ENCODE assay signal across 9 cellular contexts in the genomic region with DNA sequence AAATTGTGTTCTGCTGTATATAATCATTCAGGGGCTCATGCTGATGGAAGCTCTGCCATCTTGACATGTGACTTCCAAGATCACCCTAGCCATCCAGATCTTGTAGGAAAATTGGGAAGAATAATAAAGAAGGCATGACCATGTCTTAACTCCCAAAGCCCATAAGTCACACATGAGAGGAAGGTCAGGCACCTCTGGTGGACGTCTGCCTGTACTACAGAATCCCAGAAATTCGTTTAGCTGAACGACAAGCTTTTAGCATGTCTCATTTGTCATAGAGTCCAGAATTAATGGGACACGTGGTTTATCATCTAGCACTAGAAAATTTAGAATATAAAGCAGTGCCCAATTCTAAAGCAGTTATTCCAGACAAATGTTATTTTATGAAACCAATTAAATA.
DNase-seq lines count a peak whose midpoint lies in the region; ATAC-seq, FAIRE-seq and TF ChIP-seq lines count a peak whose summit lies in the region.
"Had no signal": no experiment of that assay in that cellular context is flagged by ENCODE, and none has a peak within 500 bp of the region (broad histone marks: within the 10 kb centered on the region; RNA-seq: fewer than 3 reads in every experiment).

No MANE protein-coding gene starts in this region.

- TF ChIP-seq CTCF in liver (IDR thresholded peaks at IDR 0.05; ENCODE audit: low read depth, low read length, missing input control), result peak; percentile 37

- 6% methylated on average over 4 of the region's 4 CpGs for WGBS in liver

- H3K4me1 ChIP-seq in liver (ENCODE audit: control insufficient read depth in 4 of 4, insufficient read depth in 4 of 4, low read length in 3 of 4), result no peaks in the 10 kb centered on the region
- H3K4me1 ChIP-seq: SJCRH30 had no signal

- no peaks in the 10 kb centered on the region for H3K9me3 ChIP-seq in liver (ENCODE audit: control insufficient read depth in 4 of 4, low read length in 3 of 4)

- no peak overlapping the region for H3K4me3 ChIP-seq in liver (ENCODE audit: low read depth in 1 of 3, low read length in 3 of 3)
- H3K4me3 ChIP-seq: SJCRH30 had no signal

- FAIRE-seq in frontal cortex (lab: Jason Lieb, UNC), result no peak

- H3K27me3 ChIP-seq in liver (ENCODE audit: control insufficient read depth in 4 of 4, insufficient read depth in 4 of 4, low read length in 3 of 4), result peaks cover 0 to 9% (median under 1%) of the 10 kb centered on the region in 4 donors
- H3K27me3 ChIP-seq: SJCRH30 had no signal

- TF ChIP-seq RAD21 in liver (IDR thresholded peaks at IDR 0.05), result peak in 1 of 2 donors; percentile 9

- ATAC-seq in GM18499 (IDR thresholded peaks at IDR 0.05; ENCODE audit: insufficient read depth, unreplicated experiment) (peak; percentile 77), HG02938 (IDR thresholded peaks at IDR 0.05; ENCODE audit: unreplicated experiment) (peak; percentile 95), GM21515 (IDR thresholded peaks at IDR 0.05; ENCODE audit: unreplicated experiment) (no peak)

- no peaks in the 10 kb centered on the region for H3K36me3 ChIP-seq in liver (ENCODE audit: control insufficient read depth in 4 of 4, insufficient read depth in 3 of 4, low read depth in 1 of 4, low read length in 3 of 4)
- H3K36me3 ChIP-seq: SJCRH30 had no signal

- no peak overlapping the region for H3K27ac ChIP-seq in liver (ENCODE audit: low read depth in 1 of 2, low read length in 2 of 2)
- H3K27ac ChIP-seq: SJCRH30 had no signal

- DNase-seq in RPMI7951 (ENCODE audit: low read depth) (peak; percentile 4), frontal cortex (ENCODE audit: low spot score in 2 of 2) (no peak), NCI-H128 (lab: John Stamatoyannopoulos, UW; ENCODE audit: unreplicated experiment) (no peak), NCI-H2081 treated with DMSO at 0.1 percent for 48 hours (lab: John Stamatoyannopoulos, UW) (no peak)

- H3K9ac ChIP-seq in liver (ENCODE audit: low read depth in 1 of 2, low read length in 2 of 2), result no peak overlapping the region

TF ChIP-seq in liver, 16 proteins besides CTCF, POLR2A, EP300 and RAD21:
- TF ChIP-seq, protein P1, sequence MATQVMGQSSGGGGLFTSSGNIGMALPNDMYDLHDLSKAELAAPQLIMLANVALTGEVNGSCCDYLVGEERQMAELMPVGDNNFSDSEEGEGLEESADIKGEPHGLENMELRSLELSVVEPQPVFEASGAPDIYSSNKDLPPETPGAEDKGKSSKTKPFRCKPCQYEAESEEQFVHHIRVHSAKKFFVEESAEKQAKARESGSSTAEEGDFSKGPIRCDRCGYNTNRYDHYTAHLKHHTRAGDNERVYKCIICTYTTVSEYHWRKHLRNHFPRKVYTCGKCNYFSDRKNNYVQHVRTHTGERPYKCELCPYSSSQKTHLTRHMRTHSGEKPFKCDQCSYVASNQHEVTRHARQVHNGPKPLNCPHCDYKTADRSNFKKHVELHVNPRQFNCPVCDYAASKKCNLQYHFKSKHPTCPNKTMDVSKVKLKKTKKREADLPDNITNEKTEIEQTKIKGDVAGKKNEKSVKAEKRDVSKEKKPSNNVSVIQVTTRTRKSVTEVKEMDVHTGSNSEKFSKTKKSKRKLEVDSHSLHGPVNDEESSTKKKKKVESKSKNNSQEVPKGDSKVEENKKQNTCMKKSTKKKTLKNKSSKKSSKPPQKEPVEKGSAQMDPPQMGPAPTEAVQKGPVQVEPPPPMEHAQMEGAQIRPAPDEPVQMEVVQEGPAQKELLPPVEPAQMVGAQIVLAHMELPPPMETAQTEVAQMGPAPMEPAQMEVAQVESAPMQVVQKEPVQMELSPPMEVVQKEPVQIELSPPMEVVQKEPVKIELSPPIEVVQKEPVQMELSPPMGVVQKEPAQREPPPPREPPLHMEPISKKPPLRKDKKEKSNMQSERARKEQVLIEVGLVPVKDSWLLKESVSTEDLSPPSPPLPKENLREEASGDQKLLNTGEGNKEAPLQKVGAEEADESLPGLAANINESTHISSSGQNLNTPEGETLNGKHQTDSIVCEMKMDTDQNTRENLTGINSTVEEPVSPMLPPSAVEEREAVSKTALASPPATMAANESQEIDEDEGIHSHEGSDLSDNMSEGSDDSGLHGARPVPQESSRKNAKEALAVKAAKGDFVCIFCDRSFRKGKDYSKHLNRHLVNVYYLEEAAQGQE (IDR thresholded peaks at IDR 0.05), result no peak
- TF ChIP-seq EGR1 (IDR thresholded peaks at IDR 0.05; ENCODE audit: low read depth in 2 of 2), result no peak
- no peak for TF ChIP-seq HNF4A (conservative IDR thresholded peaks at IDR 0.05)
